In genomic region chr10:63268798-63269503, GRCh38 we compare ENCODE assay signal across 1 cellular context.
TF ChIP-seq lines count a peak whose summit lies in the region.

No MANE protein-coding gene starts in this region.

TF ChIP-seq in K562, 482 proteins besides CTCF, POLR2A, EP300 and RAD21 (continued from another document and continues in another):
- TF ChIP-seq THAP7 (CRISPR knock-in tag; IDR thresholded peaks at IDR 0.05) = no peak
- TF ChIP-seq YY1 (IDR thresholded peaks at IDR 0.05; ENCODE audit: borderline replicate concordance in 1 of 3, control insufficient read depth in 1 of 3, extremely low read depth in 1 of 3, insufficient read depth in 3 of 3, insufficient read length in 1 of 3, insufficient replicate concordance in 2 of 3, low read depth in 1 of 3, low read length in 2 of 3) = peak in 2 of 3 experiments; percentile 62 to 75
- TF ChIP-seq MTF1 (CRISPR knock-in tag; IDR thresholded peaks at IDR 0.05; ENCODE audit: borderline replicate concordance) = no peak
- 0 out of 2 replicates have a peak, but pooled peaks have one; percentile 9 for TF ChIP-seq TAL1 (IDR thresholded peaks at IDR 0.05)
- peak; percentile 77 for TF ChIP-seq GABPA (tag; conservative IDR thresholded peaks at IDR 0.05; ENCODE audit: low read depth)
- TF ChIP-seq ZNF274 (IDR thresholded peaks at IDR 0.05; ENCODE audit: borderline replicate concordance, low read depth, low read length) = no peak
- TF ChIP-seq ZNF583 (CRISPR knock-in tag; IDR thresholded peaks at IDR 0.05) = no peak
- TF ChIP-seq SPI1 (IDR thresholded peaks at IDR 0.05; ENCODE audit: borderline replicate concordance, low read depth, low read length) = peak; percentile 69
- TF ChIP-seq TEAD4 (IDR thresholded peaks at IDR 0.05; ENCODE audit: low read length) = peak; percentile 64
- no peak for TF ChIP-seq TEAD4 (CRISPR knock-in tag; IDR thresholded peaks at IDR 0.05; ENCODE audit: borderline replicate concordance)
- no peak for TF ChIP-seq TSC22D4 (tag; IDR thresholded peaks at IDR 0.05)
- TF ChIP-seq RNF219 (CRISPR knock-in tag; IDR thresholded peaks at IDR 0.05) = no peak
- no peak for TF ChIP-seq POU5F1 (IDR thresholded peaks at IDR 0.05; ENCODE audit: borderline replicate concordance, low read depth, low read length, partially characterized antibody)
- no peak for TF ChIP-seq KLF10 (CRISPR knock-in tag; IDR thresholded peaks at IDR 0.05)
- no peak for TF ChIP-seq ZNF324 (CRISPR knock-in tag; IDR thresholded peaks at IDR 0.05)
- peak; percentile 82 for TF ChIP-seq NCOA1 (IDR thresholded peaks at IDR 0.05; ENCODE audit: low read depth)
- TF ChIP-seq BHLHE40 (IDR thresholded peaks at IDR 0.05; ENCODE audit: low read length) = peak; percentile 97
- no peak for TF ChIP-seq ZNF354B (CRISPR knock-in tag; IDR thresholded peaks at IDR 0.05)
- TF ChIP-seq ZNF395 (CRISPR knock-in tag; IDR thresholded peaks at IDR 0.05) = no peak
- peak; percentile 27; the same call in 1 of the 2 replicates for TF ChIP-seq ZBTB12 (CRISPR knock-in tag; IDR thresholded peaks at IDR 0.05)
- TF ChIP-seq ZNF311 (CRISPR knock-in tag; IDR thresholded peaks at IDR 0.05) = no peak
- no peak for TF ChIP-seq FOXM1 (IDR thresholded peaks at IDR 0.05; ENCODE audit: low read depth)
- peak; percentile 79 for TF ChIP-seq FOXM1 (CRISPR knock-in tag; IDR thresholded peaks at IDR 0.05; ENCODE audit: low read depth)
- TF ChIP-seq ZNF551 (CRISPR knock-in tag; IDR thresholded peaks at IDR 0.05) = no peak
- TF ChIP-seq ZNF280B (CRISPR knock-in tag; IDR thresholded peaks at IDR 0.05) = no peak
- no peak for TF ChIP-seq THRA (IDR thresholded peaks at IDR 0.05)
- no peak for TF ChIP-seq ZNF407 (IDR thresholded peaks at IDR 0.05; ENCODE audit: low read depth)
- TF ChIP-seq KDM5B (IDR thresholded peaks at IDR 0.05; ENCODE audit: insufficient replicate concordance, low read depth, low read length) = peak; percentile 97
- peak; percentile 72; the same call in 1 of the 2 replicates for TF ChIP-seq CREB1 (IDR thresholded peaks at IDR 0.05)
- 0 out of 2 replicates have a peak, but pooled peaks have one; percentile 22 for TF ChIP-seq CREB1 (CRISPR knock-in tag; IDR thresholded peaks at IDR 0.05)
- peak; percentile 56 for TF ChIP-seq GATAD2B (IDR thresholded peaks at IDR 0.05; ENCODE audit: borderline replicate concordance)
- no peak for TF ChIP-seq ZNF124 (CRISPR knock-in tag; IDR thresholded peaks at IDR 0.05)
- no peak for TF ChIP-seq ELF2 (CRISPR knock-in tag; IDR thresholded peaks at IDR 0.05)
- TF ChIP-seq POLR3G (IDR thresholded peaks at IDR 0.05; ENCODE audit: extremely low read depth, insufficient read length, insufficient replicate concordance) = no peak
- TF ChIP-seq ZNF830 (CRISPR knock-in tag; IDR thresholded peaks at IDR 0.05) = no peak
- TF ChIP-seq KDM1A (IDR thresholded peaks at IDR 0.05) = peak; percentile 51 to 65; a peak in 3 of 4 replicates
- TF ChIP-seq GATAD2A (IDR thresholded peaks at IDR 0.05) = no peak; the same call in 1 of the 2 replicates
- no peak for TF ChIP-seq IRF2 (CRISPR knock-in tag; IDR thresholded peaks at IDR 0.05)
- TF ChIP-seq HNRNPL (IDR thresholded peaks at IDR 0.05; ENCODE audit: low read depth, low read length) = no peak
- TF ChIP-seq HDAC2 (IDR thresholded peaks at IDR 0.05) = peak; percentile 92
- peak; percentile 89 for TF ChIP-seq PKNOX1 (IDR thresholded peaks at IDR 0.05)
- 0 out of 2 replicates have a peak, but pooled peaks have one; percentile 24 for TF ChIP-seq GABPB2 (CRISPR knock-in tag; conservative IDR thresholded peaks at IDR 0.05)
- no peak for TF ChIP-seq ELK3 (CRISPR knock-in tag; IDR thresholded peaks at IDR 0.05)
- peak in 1 of 2 experiments; percentile 51; a peak in 2 of 4 replicates for TF ChIP-seq NRF1 (conservative IDR thresholded peaks at IDR 0.05 in 1 of 2, IDR thresholded peaks at IDR 0.05 in 1 of 2)
- peak; percentile 85; the same call in 1 of the 2 replicates for TF ChIP-seq GTF2F1 (IDR thresholded peaks at IDR 0.05; ENCODE audit: low read depth, low read length)
- TF ChIP-seq MCM2 (IDR thresholded peaks at IDR 0.05; ENCODE audit: low read depth) = no peak
- TF ChIP-seq TBL1XR1 (IDR thresholded peaks at IDR 0.05; ENCODE audit: low read length in 2 of 2) = peak in 1 of 2 experiments; percentile 66; a peak in 1 of 4 replicates
- TF ChIP-seq ZSCAN29 (IDR thresholded peaks at IDR 0.05) = 0 out of 2 replicates have a peak, but pooled peaks have one; percentile 16
- peak in 1 of 2 experiments; percentile 70; a peak in 1 of 4 replicates for TF ChIP-seq TRIM24 (IDR thresholded peaks at IDR 0.05)
- TF ChIP-seq ZEB2 (IDR thresholded peaks at IDR 0.05) = peak; percentile 83
